ENCODE assay signal across 13 cellular contexts in genomic region chr1:15916916-15917315, GRCh38. TPM values are rescaled to one million over a fixed set of nuclear protein-coding genes. Genes with fewer than 3 reads are reported as not detected.
A peak's percentile ranks its signal among the peaks of the same experiment; 100 is the strongest.
DNase-seq lines count a peak whose midpoint lies in the region; TF ChIP-seq lines count a peak whose summit lies in the region.
"Had no signal": no experiment of that assay in that cellular context is flagged by ENCODE, and none has a peak within 500 bp of the region (broad histone marks: within the 10 kb centered on the region; RNA-seq: fewer than 3 reads in every experiment).

No MANE protein-coding gene starts in this region.

- no peaks in the 10 kb centered on the region for H3K27me3 Mint-ChIP-seq in activated naive CD4-positive, alpha-beta T cell treated with anti-CD3 and anti-CD28 coated beads for 36 hours (ENCODE audit: low read depth)

- H3K9me2 ChIP-seq in PC-9 (ENCODE audit: insufficient read depth), result no peaks in the 10 kb centered on the region

- in situ Hi-C loops in GM13976 (cut with MboI; ENCODE audit: low sequenced_read_pairs, unreplicated experiment), result no loop called here

- H2AFZ ChIP-seq in PC-9, result no peak overlapping the region
- no peak overlapping the region for H2AFZ ChIP-seq in smooth muscle cell (ENCODE audit: low read depth)

- H4K20me1 ChIP-seq in PC-9 (ENCODE audit: insufficient read depth), result no peaks in the 10 kb centered on the region; the same call in 1 of the 2 replicates
- no peaks in the 10 kb centered on the region for H4K20me1 ChIP-seq in smooth muscle cell (ENCODE audit: low read depth)

- peaks cover 23% of the 10 kb centered on the region for H3K4me1 ChIP-seq in PC-9 (replicated peaks; ENCODE audit: insufficient read depth)
- H3K4me1 ChIP-seq in esophagus (ENCODE audit: control insufficient read depth in 2 of 2, insufficient read depth in 2 of 2, low read length in 1 of 2), result no peaks in the 10 kb centered on the region
- no peaks in the 10 kb centered on the region for H3K4me1 ChIP-seq in smooth muscle cell (ENCODE audit: low read depth)

- peak overlapping the region; percentile 59 for H3K27ac Mint-ChIP-seq in activated naive CD4-positive, alpha-beta T cell treated with anti-CD3 and anti-CD28 coated beads for 36 hours

- H3K4me3 ChIP-seq in PC-9 (no peak overlapping the region), esophagus (ENCODE audit: low read depth in 1 of 2, low read length in 2 of 2) (no peak overlapping the region), smooth muscle cell (no peak overlapping the region), foreskin fibroblast (ENCODE audit: low read depth in 1 of 2, low read length in 2 of 2) (no peak overlapping the region)

- no TSS peak for BruUV-seq in PC-9 (replicated peaks; lab: Mats Ljungman, UMichigan)

- 56 to 77% methylated on average over 7 of the region's 7 CpGs for WGBS in esophagus, 2 donors
- 75% methylated on average over 7 of the region's 7 CpGs for WGBS in smooth muscle cell (ENCODE audit: low lambda C conversion rate)

- no peak overlapping the region for H3K4me2 ChIP-seq in PC-9
- no peak overlapping the region for H3K4me2 ChIP-seq in smooth muscle cell

- no peaks in the 10 kb centered on the region for H3K9me3 ChIP-seq in PC-9 (ENCODE audit: insufficient read depth, low read depth)
- H3K9me3 ChIP-seq in esophagus (ENCODE audit: control insufficient read depth in 2 of 2, insufficient read depth in 1 of 2, low read depth in 1 of 2, low read length in 1 of 2), result no peaks in the 10 kb centered on the region
- H3K9me3 ChIP-seq in smooth muscle cell (replicated peaks; ENCODE audit: low read depth), result no peaks in the 10 kb centered on the region

- H3K36me3 ChIP-seq in PC-9 (ENCODE audit: low read depth) (peaks cover 15% of the 10 kb centered on the region; the same call in 1 of the 2 replicates), esophagus (ENCODE audit: control insufficient read depth in 2 of 2, insufficient read depth in 2 of 2, low read length in 1 of 2) (peaks cover 0 to 4% of the 10 kb centered on the region in 2 donors), smooth muscle cell (ENCODE audit: low read depth) (peaks cover 8% of the 10 kb centered on the region)

- no peak overlapping the region for H3K4me3 Mint-ChIP-seq in activated naive CD4-positive, alpha-beta T cell treated with anti-CD3 and anti-CD28 coated beads for 36 hours

- H3K36me3 Mint-ChIP-seq in activated naive CD4-positive, alpha-beta T cell treated with anti-CD3 and anti-CD28 coated beads for 36 hours (ENCODE audit: low read depth), result peaks cover 32% of the 10 kb centered on the region

- POLR2A ChIA-PET in PC-9 (lab: Charles Lee; ENCODE audit: unreplicated experiment), result no interaction called here

- peaks cover 18% of the 10 kb centered on the region; the same call in 1 of the 2 replicates for H3F3A ChIP-seq in PC-9 (ENCODE audit: insufficient read depth, low read depth)
- no peaks in the 10 kb centered on the region for H3F3A ChIP-seq in smooth muscle cell (ENCODE audit: low read depth)

- DNase-seq in activated naive CD4-positive, alpha-beta T cell treated with anti-CD3 and anti-CD28 coated beads for 36 hours, result no peak
- DNase-seq in activated naive CD4-positive, alpha-beta T cell (lab: John Stamatoyannopoulos, UW), result no peak
- DNase-seq in PC-9 (no peak), smooth muscle cell (lab: John Stamatoyannopoulos, UW; ENCODE audit: unreplicated experiment) (no peak), foreskin fibroblast (no peak), kidney glomerular epithelial cell (lab: John Stamatoyannopoulos, UW) (no peak), GM13976 (ENCODE audit: low spot score) (no peak)
- DNase-seq: anterior cingulate cortex, hypothalamus, NCI-H1417 treated with DMSO at 0.1 percent for 48 hours, NCI-H774 had no signal

- TF ChIP-seq CTCF in PC-9 (conservative IDR thresholded peaks at IDR 0.05) (no peak), smooth muscle cell (IDR thresholded peaks at IDR 0.05; ENCODE audit: borderline replicate concordance, insufficient read depth, poor library complexity, severe bottlenecking) (no peak), foreskin fibroblast (IDR thresholded peaks at IDR 0.05; ENCODE audit: low read depth, low read length) (no peak), GM13976 (IDR thresholded peaks at IDR 0.05; ENCODE audit: borderline replicate concordance, control extremely low read depth, extremely low read depth, insufficient read depth, missing control alignments) (no peak)

- H3K79me2 ChIP-seq in PC-9 (ENCODE audit: low read depth), result peaks cover 65% of the 10 kb centered on the region
- H3K79me2 ChIP-seq in smooth muscle cell (ENCODE audit: low read depth), result peaks cover 48% of the 10 kb centered on the region

- no peaks in the 10 kb centered on the region for H3K27me3 ChIP-seq in PC-9 (ENCODE audit: insufficient read depth, low read depth)
- H3K27me3 ChIP-seq in esophagus (ENCODE audit: control insufficient read depth in 1 of 2, insufficient read depth in 2 of 2, low read length in 2 of 2), result no peaks in the 10 kb centered on the region
- H3K27me3 ChIP-seq in smooth muscle cell (ENCODE audit: low read depth), result no peaks in the 10 kb centered on the region

- CTCF ChIA-PET in activated naive CD4-positive, alpha-beta T cell treated with anti-CD3 and anti-CD28 coated beads for 36 hours (lab: Charles Lee), result interaction anchor here (0.6 kb wide), 1 partner anchor 99 kb away, joined by 3 read pairs; no protein-coding TSS in a partner anchor
- CTCF ChIA-PET in PC-9 (lab: Charles Lee), result no interaction called here

- H3K9me3 Mint-ChIP-seq in activated naive CD4-positive, alpha-beta T cell treated with anti-CD3 and anti-CD28 coated beads for 36 hours, result no peaks in the 10 kb centered on the region

- intact Hi-C loops in activated naive CD4-positive, alpha-beta T cell treated with anti-CD3 and anti-CD28 coated beads for 36 hours (cut with micrococcal nuclease), result loop anchor here (5.0 kb wide), 2 partner anchors 80 to 100 kb away; no protein-coding TSS in a partner anchor
- intact Hi-C loops in PC-9 (cut with micrococcal nuclease; ENCODE audit: unreplicated experiment), result loop anchor here (5.0 kb wide), 1 partner anchor 70 kb away; the partner anchor contains the start of gene SPEN

- H3K27ac ChIP-seq in PC-9, result 0 out of 2 replicates have a peak overlapping the region, but pooled peaks have one; percentile 12
- peak overlapping the region; percentile 11 to 45 for H3K27ac ChIP-seq in esophagus (ENCODE audit: low read depth in 2 of 2, low read length in 1 of 2)
- H3K27ac ChIP-seq in smooth muscle cell (ENCODE audit: low read depth), result peak overlapping the region; percentile 62
- H3K27ac ChIP-seq: C4-2B had no signal

- H3K9ac ChIP-seq in smooth muscle cell (ENCODE audit: low read depth), result no peak overlapping the region

- H3K4me1 Mint-ChIP-seq in activated naive CD4-positive, alpha-beta T cell treated with anti-CD3 and anti-CD28 coated beads for 36 hours (ENCODE audit: low read depth), result peaks cover 45% of the 10 kb centered on the region

RNA-seq across cellular contexts. Expression of gene ZBTB17, which starts 59.0 kb away (rescaled TPM):
- total RNA-seq in activated naive CD4-positive, alpha-beta T cell treated with anti-CD3 and anti-CD28 coated beads for 36 hours, result 10 to 100 TPM; 34.8 to 37.5 TPM
- total RNA-seq in PC-9 (2021), result 17.4 and 24.2 TPM in 2 replicates
- 10 to 100 TPM; 27.8 to 41.7 TPM for polyA plus RNA-seq in esophagus
- 19.6 and 29.4 TPM in 2 replicates for total RNA-seq in smooth muscle cell
- polyA plus RNA-seq in smooth muscle cell, result 42.5 and 43.0 TPM in 2 replicates

Comparison
In these comparisons a context has a peak if more than half of its experiments do, and no peak if none do; other contexts are left out.
1. H3K27ac ChIP-seq: peak in every context shown above with its lines; median percentile 62 in smooth muscle cell; 28 in esophagus; 12 in PC-9.